Comparison of ENCODE assay signal across 23 cellular contexts in genomic region chr1:22462928-22463327, GRCh38. TPM values are rescaled to one million over a fixed set of nuclear protein-coding genes. Genes with fewer than 3 reads are reported as not detected.
DNase-seq lines count a peak whose midpoint lies in the region; ATAC-seq, FAIRE-seq and TF ChIP-seq lines count a peak whose summit lies in the region.
"Had no signal": no experiment of that assay in that cellular context is flagged by ENCODE, and none has a peak within 500 bp of the region (broad histone marks: within the 10 kb centered on the region; RNA-seq: fewer than 3 reads in every experiment).

No MANE protein-coding gene starts in this region.

- H3K9ac ChIP-seq in HepG2 (ENCODE audit: insufficient read depth, low read depth, low read length): no peak overlapping the region
- H3K9ac ChIP-seq: BLaER1 treated with 17β-estradiol and CSF1 and Interleukin-3, amounts not matched to agents 10 nM and 100 nM had no signal

- H3K4me2 ChIP-seq in HepG2 (ENCODE audit: low read depth, low read length): no peak overlapping the region
- H3K4me2 ChIP-seq: A549 had no signal

- H3K79me2 ChIP-seq in HepG2 (ENCODE audit: insufficient read depth, low read length): peaks cover 81% of the 10 kb centered on the region

- H3K4me1 ChIP-seq in HepG2 (ENCODE audit: insufficient read depth, low read length) (peaks cover 40% of the 10 kb centered on the region), right lobe of liver (peaks cover 0 to 10% (median 2%) of the 10 kb centered on the region in 4 donors)
- H3K4me1 ChIP-seq: A549 had no signal

- POLR2A ChIA-PET in HepG2 (lab: Yijun Ruan, JAX): no interaction called here

- H3K9me3 ChIP-seq in HepG2 (ENCODE audit: low read length): no peaks in the 10 kb centered on the region
- H3K9me3 ChIP-seq in right lobe of liver: no peaks in the 10 kb centered on the region
- H3K9me3 ChIP-seq: A549, Caco-2 had no signal

- no peaks in the 10 kb centered on the region for H3K4me1 Mint-ChIP-seq in Calu3 (ENCODE audit: low read depth, unreplicated experiment)

- H3K27me3 ChIP-seq in HepG2 (ENCODE audit: control insufficient read depth in 1 of 2, insufficient read depth in 2 of 2, low read length in 2 of 2) (no peaks in the 10 kb centered on the region), right lobe of liver (no peaks in the 10 kb centered on the region)
- H3K27me3 ChIP-seq: BLaER1 treated with 17β-estradiol and CSF1 and Interleukin-3, amounts not matched to agents 10 nM and 100 nM had no signal

- ATAC-seq in HepG2 (no peak), right lobe of liver (no peak), GM19452 (IDR thresholded peaks at IDR 0.05; ENCODE audit: unreplicated experiment) (no peak)
- ATAC-seq: A549; CD8-positive, alpha-beta T cell; GM12878 had no signal

- H2AFZ ChIP-seq in HepG2 (ENCODE audit: low read length): no peak overlapping the region

- H3K27ac Mint-ChIP-seq in Calu3 (ENCODE audit: unreplicated experiment): no peak overlapping the region
- H3K27ac Mint-ChIP-seq: B cell; CD4-positive, alpha-beta T cell; CD8-positive, alpha-beta T cell had no signal

- no peak for FAIRE-seq in HepG2 (lab: Jason Lieb, UNC)
- FAIRE-seq: A549, GM12878, GM18507 had no signal

- TF ChIP-seq CTCF in HepG2 (CRISPR knock-in tag; IDR thresholded peaks at IDR 0.05) (no peak), right lobe of liver (IDR thresholded peaks at IDR 0.05) (no peak), Calu3 (IDR thresholded peaks at IDR 0.05; ENCODE audit: unreplicated experiment) (no peak)

- TF ChIP-seq EP300 in HepG2 (IDR thresholded peaks at IDR 0.05; ENCODE audit: low read depth in 2 of 2, low read length in 2 of 2): no peak
- no peak for TF ChIP-seq EP300 in HepG2 (CRISPR knock-in tag; IDR thresholded peaks at IDR 0.05; ENCODE audit: borderline replicate concordance)

- H3K27ac ChIP-seq in HepG2 (ENCODE audit: extremely low read length, insufficient read depth, low read length) (no peak overlapping the region), right lobe of liver (no peak overlapping the region)
- H3K27ac ChIP-seq: 22Rv1; A549; BLaER1 treated with 17β-estradiol and CSF1 and Interleukin-3, amounts not matched to agents 10 nM and 100 nM; C4-2B had no signal

- in situ Hi-C loops in HepG2 (cut with HindIII; ENCODE audit: extremely low pct_ligation_motif_present, low pct_unique_long_range_greater_than_20kb): no loop called here

- H4K20me1 ChIP-seq in HepG2 (ENCODE audit: insufficient read depth, low read length): no peaks in the 10 kb centered on the region; the same call in none of the 2 replicates

- intact Hi-C loops in HepG2 (cut with micrococcal nuclease; ENCODE audit: unreplicated experiment): no loop called here
- intact Hi-C loops in right lobe of liver (cut with DNase I): no loop called here
- intact Hi-C loops in Calu3 (cut with micrococcal nuclease; ENCODE audit: unreplicated experiment): no loop called here

- no peaks in the 10 kb centered on the region for H3K27me3 Mint-ChIP-seq in Calu3 (ENCODE audit: unreplicated experiment)
- H3K27me3 Mint-ChIP-seq: B cell; CD4-positive, alpha-beta T cell had no signal

- CTCF ChIA-PET in HepG2 (lab: Yijun Ruan, JAX; ENCODE audit: low intra/inter-chr PET ratio, low total read pairs): no interaction called here
- CTCF ChIA-PET in Calu3 (lab: Charles Lee): no interaction called here

- H3K9me3 Mint-ChIP-seq in Calu3 (ENCODE audit: low read depth, unreplicated experiment): no peaks in the 10 kb centered on the region

- BruUV-seq in HepG2 (replicated peaks; lab: Mats Ljungman, UMichigan) (no TSS peak), Calu3 (replicated peaks; lab: Mats Ljungman, UMichigan) (no TSS peak)

- DNase-seq in HepG2 (ENCODE audit: low spot score) (no peak), right lobe of liver (no peak), RKO (ENCODE audit: low spot score) (peak; percentile 2), Calu3 (no peak)
- DNase-seq: AML-193; Caco-2; CD4-positive, alpha-beta T cell; CD8-positive, alpha-beta T cell; DMS 273 treated with DMSO at 0.1 percent for 48 hours; DMS153; DMS53; DMS79; DND-41; EL; GDM1 had no signal

- H3K36me3 ChIP-seq in HepG2 (replicated peaks in 1 of 2; ENCODE audit: control insufficient read depth in 1 of 2, insufficient read depth in 2 of 2, low read length in 2 of 2) (no peaks in the 10 kb centered on the region), right lobe of liver (no peaks in the 10 kb centered on the region)

- 96% methylated on average over 4 of the region's 4 CpGs for WGBS in HepG2 (ENCODE audit: low lambda C conversion rate)
- WGBS in right lobe of liver (ENCODE audit: insufficient coverage, low coverage, low lambda C conversion rate, missing lambda C conversion rate): 88% methylated on average over 4 of the region's 4 CpGs

- H3K4me3 Mint-ChIP-seq in Calu3 (ENCODE audit: low read depth, unreplicated experiment): no peak overlapping the region
- H3K4me3 Mint-ChIP-seq: B cell; CD4-positive, alpha-beta T cell; CD8-positive, alpha-beta T cell had no signal

- no peak for TF ChIP-seq RAD21 in HepG2 (CRISPR knock-in tag; IDR thresholded peaks at IDR 0.05)

- H3K36me3 Mint-ChIP-seq in Calu3 (ENCODE audit: insufficient read depth, unreplicated experiment): peaks cover 7% of the 10 kb centered on the region

- H3K4me3 ChIP-seq in HepG2 (replicated peaks in 1 of 3; ENCODE audit: insufficient read depth in 1 of 3, low read depth in 2 of 3, low read length in 3 of 3) (no peak overlapping the region), right lobe of liver (no peak overlapping the region)
- H3K4me3 ChIP-seq: A549; BLaER1 treated with 17β-estradiol and CSF1 and Interleukin-3, amounts not matched to agents 10 nM and 100 nM; GM12878 had no signal

- TF ChIP-seq POLR2A in HepG2 (IDR thresholded peaks at IDR 0.05; ENCODE audit: insufficient read depth in 1 of 2, low read depth in 2 of 2, low read length in 2 of 2): no peak
- no peak for TF ChIP-seq POLR2A in right lobe of liver (IDR thresholded peaks at IDR 0.05)

TF ChIP-seq in HepG2, 621 proteins besides CTCF, POLR2A, EP300 and RAD21:
- TF ChIP-seq ZNF703 (CRISPR knock-in tag; IDR thresholded peaks at IDR 0.05; ENCODE audit: borderline replicate concordance) (no peak), MAZ (IDR thresholded peaks at IDR 0.05; ENCODE audit: borderline replicate concordance, low read depth, low read length) (no peak), MAZ (CRISPR knock-in tag; IDR thresholded peaks at IDR 0.05; ENCODE audit: low read depth) (no peak), ZSCAN25 (CRISPR knock-in tag; IDR thresholded peaks at IDR 0.05) (no peak), ZNF629 (CRISPR knock-in tag; conservative IDR thresholded peaks at IDR 0.05) (peak; percentile 79), CHD2 (IDR thresholded peaks at IDR 0.05; ENCODE audit: low read depth, low read length) (no peak)
TF ChIP-seq in HepG2: peak in this region for 1.

RNA-seq across cellular contexts. Expression of gene ZBTB40, which starts 11.3 kb away (rescaled TPM):
- total RNA-seq in HepG2 (2016; rRNA removed; fragmentation: Illumina TruSeq; extraction: Trizol): 14.7 and 16.5 TPM in 2 replicates
- 19.7 and 21.4 TPM in 2 replicates for total RNA-seq in HepG2 (2016; cell fraction: cytosol; rRNA removed; fragmentation: Illumina TruSeq; extraction: Trizol; ENCODE audit: low read depth)
- 12.3 and 15.2 TPM in 2 replicates for total RNA-seq in HepG2 (2016; cell fraction: insoluble cytoplasmic fraction; rRNA removed; fragmentation: Illumina TruSeq; extraction: Trizol)
- total RNA-seq in HepG2 (2016; cell fraction: membrane; rRNA removed; fragmentation: Illumina TruSeq; extraction: Trizol): 9.5 and 11.9 TPM in 2 replicates
- total RNA-seq in HepG2 (2016; cell fraction: nucleus; rRNA removed; fragmentation: Illumina TruSeq; extraction: Trizol): 27.6 and 28.2 TPM in 2 replicates
- polyA plus RNA-seq in HepG2 (2011; rRNA removed): 8.8 and 10.5 TPM in 2 replicates
- polyA plus RNA-seq in HepG2 (2011; cell fraction: cytosol; rRNA removed): 2.8 and 2.9 TPM in 2 replicates
- 58.3 and 61.4 TPM in 2 replicates for polyA plus RNA-seq in HepG2 (2011; cell fraction: nucleus; rRNA removed)
- 9.2 and 10.4 TPM in 2 replicates for polyA plus RNA-seq in HepG2 (2012)
- 0.26 and 0.31 TPM in 2 replicates for polyA plus RNA-seq in HepG2 (2016; cell fraction: cytosol; fragmentation: Illumina TruSeq; extraction: Trizol; ENCODE audit: low read depth)
- polyA plus RNA-seq in HepG2 (2016; cell fraction: insoluble cytoplasmic fraction; fragmentation: Illumina TruSeq; extraction: Trizol; ENCODE audit: low read depth): 4.9 and 6.4 TPM in 2 replicates
- polyA plus RNA-seq in HepG2 (2016; cell fraction: membrane; fragmentation: Illumina TruSeq; extraction: Trizol; ENCODE audit: low read depth): 0.66 TPM in 2 replicates
- 40.6 and 43.4 TPM in 2 replicates for polyA plus RNA-seq in HepG2 (2016; cell fraction: nucleus; fragmentation: Illumina TruSeq; extraction: Trizol; ENCODE audit: insufficient read depth, low read depth)
- 16.1 and 26.2 TPM in 2 replicates for polyA minus RNA-seq in HepG2 (2011; rRNA and poly(A)+ RNA removed; ENCODE audit: low replicate concordance)
- 5.2 and 5.8 TPM in 2 replicates for polyA minus RNA-seq in HepG2 (2011; cell fraction: cytosol; rRNA and poly(A)+ RNA removed)
- 25.9 and 28.1 TPM in 2 replicates for polyA minus RNA-seq in HepG2 (2011; cell fraction: nucleus; rRNA and poly(A)+ RNA removed)
- 1 to 10 TPM; 6.2 to 7.6 (median 7.0) TPM for total RNA-seq in right lobe of liver
- total RNA-seq in Calu3 (2022): 17.8 and 18.7 TPM in 2 replicates
